Comparison of ENCODE assay signal across 2 cellular contexts in the genomic region with DNA sequence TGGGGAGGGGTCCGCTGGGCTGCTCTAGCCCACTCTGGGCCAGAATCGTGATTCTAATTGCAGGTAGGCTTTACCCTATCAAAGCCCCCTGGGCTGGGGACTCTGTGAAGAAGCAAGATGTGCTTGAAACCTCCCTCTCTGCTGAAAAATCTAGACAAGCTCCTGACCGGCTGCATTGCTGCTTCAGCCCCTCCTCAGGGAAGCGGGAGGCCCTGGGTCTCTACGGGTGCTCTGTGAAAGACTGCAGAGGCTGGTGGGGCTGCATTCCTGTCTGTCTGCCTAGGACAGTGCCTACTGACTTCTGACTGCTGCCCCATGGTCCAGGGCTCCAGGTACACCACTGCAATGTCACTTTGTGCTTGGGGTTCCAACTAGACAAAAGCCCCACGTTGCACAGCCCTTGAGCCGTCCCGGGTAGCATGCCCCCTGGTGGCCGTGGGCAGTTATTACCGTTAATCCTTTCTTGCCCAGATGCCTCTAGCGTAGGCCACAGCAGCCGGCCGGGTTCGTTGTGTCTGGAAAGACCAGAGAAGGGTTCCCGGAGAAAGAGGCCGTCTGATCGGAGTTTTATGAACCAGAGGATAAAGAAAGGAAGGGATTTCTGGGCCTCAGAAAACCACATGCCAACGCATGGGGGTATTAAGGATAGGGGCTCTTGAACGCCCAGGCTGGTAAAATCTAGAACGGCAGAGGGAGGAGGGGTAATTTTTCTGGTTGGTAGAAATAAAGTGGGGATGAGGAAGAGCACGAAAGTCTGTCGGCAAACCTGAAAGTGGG.
A peak's percentile ranks its signal among the peaks of the same experiment; 100 is the strongest.
TF ChIP-seq lines count a peak whose summit lies in the region.

No MANE protein-coding gene starts in this region.

TF ChIP-seq in K562, 482 proteins besides CTCF, POLR2A, EP300 and RAD21 (continues in another document):
- TF ChIP-seq FOXO4 (CRISPR knock-in tag; IDR thresholded peaks at IDR 0.05) (no peak), PCBP2 (IDR thresholded peaks at IDR 0.05; ENCODE audit: low read depth, low read length, poor library complexity, severe bottlenecking) (no peak), TFAM (CRISPR knock-in tag; conservative IDR thresholded peaks at IDR 0.05) (no peak), MYC (IDR thresholded peaks at IDR 0.05; ENCODE audit: low read depth, low read length) (peak; percentile 41; the same call in 1 of the 2 replicates), MYC (CRISPR knock-in tag; IDR thresholded peaks at IDR 0.05; ENCODE audit: borderline replicate concordance, low read depth) (no peak), ZEB2 (IDR thresholded peaks at IDR 0.05) (no peak), HDAC2 (IDR thresholded peaks at IDR 0.05) (no peak), KDM5B (IDR thresholded peaks at IDR 0.05; ENCODE audit: insufficient replicate concordance, low read depth, low read length) (no peak), ZC3H4 (CRISPR knock-in tag; IDR thresholded peaks at IDR 0.05; ENCODE audit: borderline replicate concordance) (no peak), ZNF445 (CRISPR knock-in tag; IDR thresholded peaks at IDR 0.05; ENCODE audit: low read depth) (no peak)
- TF ChIP-seq, protein P1, sequence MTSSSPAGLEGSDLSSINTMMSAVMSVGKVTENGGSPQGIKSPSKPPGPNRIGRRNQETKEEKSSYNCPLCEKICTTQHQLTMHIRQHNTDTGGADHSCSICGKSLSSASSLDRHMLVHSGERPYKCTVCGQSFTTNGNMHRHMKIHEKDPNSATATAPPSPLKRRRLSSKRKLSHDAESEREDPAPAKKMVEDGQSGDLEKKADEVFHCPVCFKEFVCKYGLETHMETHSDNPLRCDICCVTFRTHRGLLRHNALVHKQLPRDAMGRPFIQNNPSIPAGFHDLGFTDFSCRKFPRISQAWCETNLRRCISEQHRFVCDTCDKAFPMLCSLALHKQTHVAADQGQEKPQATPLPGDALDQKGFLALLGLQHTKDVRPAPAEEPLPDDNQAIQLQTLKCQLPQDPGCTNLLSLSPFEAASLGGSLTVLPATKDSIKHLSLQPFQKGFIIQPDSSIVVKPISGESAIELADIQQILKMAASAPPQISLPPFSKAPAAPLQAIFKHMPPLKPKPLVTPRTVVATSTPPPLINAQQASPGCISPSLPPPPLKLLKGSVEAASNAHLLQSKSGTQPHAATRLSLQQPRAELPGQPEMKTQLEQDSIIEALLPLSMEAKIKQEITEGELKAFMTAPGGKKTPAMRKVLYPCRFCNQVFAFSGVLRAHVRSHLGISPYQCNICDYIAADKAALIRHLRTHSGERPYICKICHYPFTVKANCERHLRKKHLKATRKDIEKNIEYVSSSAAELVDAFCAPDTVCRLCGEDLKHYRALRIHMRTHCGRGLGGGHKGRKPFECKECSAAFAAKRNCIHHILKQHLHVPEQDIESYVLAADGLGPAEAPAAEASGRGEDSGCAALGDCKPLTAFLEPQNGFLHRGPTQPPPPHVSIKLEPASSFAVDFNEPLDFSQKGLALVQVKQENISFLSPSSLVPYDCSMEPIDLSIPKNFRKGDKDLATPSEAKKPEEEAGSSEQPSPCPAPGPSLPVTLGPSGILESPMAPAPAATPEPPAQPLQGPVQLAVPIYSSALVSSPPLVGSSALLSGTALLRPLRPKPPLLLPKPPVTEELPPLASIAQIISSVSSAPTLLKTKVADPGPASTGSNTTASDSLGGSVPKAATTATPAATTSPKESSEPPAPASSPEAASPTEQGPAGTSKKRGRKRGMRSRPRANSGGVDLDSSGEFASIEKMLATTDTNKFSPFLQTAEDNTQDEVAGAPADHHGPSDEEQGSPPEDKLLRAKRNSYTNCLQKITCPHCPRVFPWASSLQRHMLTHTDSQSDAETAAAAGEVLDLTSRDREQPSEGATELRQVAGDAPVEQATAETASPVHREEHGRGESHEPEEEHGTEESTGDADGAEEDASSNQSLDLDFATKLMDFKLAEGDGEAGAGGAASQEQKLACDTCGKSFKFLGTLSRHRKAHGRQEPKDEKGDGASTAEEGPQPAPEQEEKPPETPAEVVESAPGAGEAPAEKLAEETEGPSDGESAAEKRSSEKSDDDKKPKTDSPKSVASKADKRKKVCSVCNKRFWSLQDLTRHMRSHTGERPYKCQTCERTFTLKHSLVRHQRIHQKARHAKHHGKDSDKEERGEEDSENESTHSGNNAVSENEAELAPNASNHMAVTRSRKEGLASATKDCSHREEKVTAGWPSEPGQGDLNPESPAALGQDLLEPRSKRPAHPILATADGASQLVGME (CRISPR knock-in tag; IDR thresholded peaks at IDR 0.05) = no peak
- TF ChIP-seq, protein P2, sequence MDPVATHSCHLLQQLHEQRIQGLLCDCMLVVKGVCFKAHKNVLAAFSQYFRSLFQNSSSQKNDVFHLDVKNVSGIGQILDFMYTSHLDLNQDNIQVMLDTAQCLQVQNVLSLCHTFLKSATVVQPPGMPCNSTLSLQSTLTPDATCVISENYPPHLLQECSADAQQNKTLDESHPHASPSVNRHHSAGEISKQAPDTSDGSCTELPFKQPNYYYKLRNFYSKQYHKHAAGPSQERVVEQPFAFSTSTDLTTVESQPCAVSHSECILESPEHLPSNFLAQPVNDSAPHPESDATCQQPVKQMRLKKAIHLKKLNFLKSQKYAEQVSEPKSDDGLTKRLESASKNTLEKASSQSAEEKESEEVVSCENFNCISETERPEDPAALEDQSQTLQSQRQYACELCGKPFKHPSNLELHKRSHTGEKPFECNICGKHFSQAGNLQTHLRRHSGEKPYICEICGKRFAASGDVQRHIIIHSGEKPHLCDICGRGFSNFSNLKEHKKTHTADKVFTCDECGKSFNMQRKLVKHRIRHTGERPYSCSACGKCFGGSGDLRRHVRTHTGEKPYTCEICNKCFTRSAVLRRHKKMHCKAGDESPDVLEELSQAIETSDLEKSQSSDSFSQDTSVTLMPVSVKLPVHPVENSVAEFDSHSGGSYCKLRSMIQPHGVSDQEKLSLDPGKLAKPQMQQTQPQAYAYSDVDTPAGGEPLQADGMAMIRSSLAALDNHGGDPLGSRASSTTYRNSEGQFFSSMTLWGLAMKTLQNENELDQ (CRISPR knock-in tag; IDR thresholded peaks at IDR 0.05; ENCODE audit: borderline replicate concordance) = no peak
- TF ChIP-seq, protein P3, sequence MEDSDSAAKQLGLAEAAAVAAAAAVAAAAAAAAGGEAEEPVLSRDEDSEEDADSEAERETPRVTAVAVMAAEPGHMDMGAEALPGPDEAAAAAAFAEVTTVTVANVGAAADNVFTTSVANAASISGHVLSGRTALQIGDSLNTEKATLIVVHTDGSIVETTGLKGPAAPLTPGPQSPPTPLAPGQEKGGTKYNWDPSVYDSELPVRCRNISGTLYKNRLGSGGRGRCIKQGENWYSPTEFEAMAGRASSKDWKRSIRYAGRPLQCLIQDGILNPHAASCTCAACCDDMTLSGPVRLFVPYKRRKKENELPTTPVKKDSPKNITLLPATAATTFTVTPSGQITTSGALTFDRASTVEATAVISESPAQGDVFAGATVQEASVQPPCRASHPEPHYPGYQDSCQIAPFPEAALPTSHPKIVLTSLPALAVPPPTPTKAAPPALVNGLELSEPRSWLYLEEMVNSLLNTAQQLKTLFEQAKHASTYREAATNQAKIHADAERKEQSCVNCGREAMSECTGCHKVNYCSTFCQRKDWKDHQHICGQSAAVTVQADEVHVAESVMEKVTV (CRISPR knock-in tag; IDR thresholded peaks at IDR 0.05) = 0 out of 2 replicates have a peak, but pooled peaks have one; percentile 18

TF ChIP-seq in liver, 16 proteins besides CTCF, POLR2A, EP300 and RAD21:
- no peak for TF ChIP-seq TAF1 (conservative IDR thresholded peaks at IDR 0.05)
- no peak for TF ChIP-seq NR2F2 (IDR thresholded peaks at IDR 0.05)
- TF ChIP-seq FOXA1 (IDR thresholded peaks at IDR 0.05) = no peak
- TF ChIP-seq HNF4G (IDR thresholded peaks at IDR 0.05) = no peak
- TF ChIP-seq, protein P4, sequence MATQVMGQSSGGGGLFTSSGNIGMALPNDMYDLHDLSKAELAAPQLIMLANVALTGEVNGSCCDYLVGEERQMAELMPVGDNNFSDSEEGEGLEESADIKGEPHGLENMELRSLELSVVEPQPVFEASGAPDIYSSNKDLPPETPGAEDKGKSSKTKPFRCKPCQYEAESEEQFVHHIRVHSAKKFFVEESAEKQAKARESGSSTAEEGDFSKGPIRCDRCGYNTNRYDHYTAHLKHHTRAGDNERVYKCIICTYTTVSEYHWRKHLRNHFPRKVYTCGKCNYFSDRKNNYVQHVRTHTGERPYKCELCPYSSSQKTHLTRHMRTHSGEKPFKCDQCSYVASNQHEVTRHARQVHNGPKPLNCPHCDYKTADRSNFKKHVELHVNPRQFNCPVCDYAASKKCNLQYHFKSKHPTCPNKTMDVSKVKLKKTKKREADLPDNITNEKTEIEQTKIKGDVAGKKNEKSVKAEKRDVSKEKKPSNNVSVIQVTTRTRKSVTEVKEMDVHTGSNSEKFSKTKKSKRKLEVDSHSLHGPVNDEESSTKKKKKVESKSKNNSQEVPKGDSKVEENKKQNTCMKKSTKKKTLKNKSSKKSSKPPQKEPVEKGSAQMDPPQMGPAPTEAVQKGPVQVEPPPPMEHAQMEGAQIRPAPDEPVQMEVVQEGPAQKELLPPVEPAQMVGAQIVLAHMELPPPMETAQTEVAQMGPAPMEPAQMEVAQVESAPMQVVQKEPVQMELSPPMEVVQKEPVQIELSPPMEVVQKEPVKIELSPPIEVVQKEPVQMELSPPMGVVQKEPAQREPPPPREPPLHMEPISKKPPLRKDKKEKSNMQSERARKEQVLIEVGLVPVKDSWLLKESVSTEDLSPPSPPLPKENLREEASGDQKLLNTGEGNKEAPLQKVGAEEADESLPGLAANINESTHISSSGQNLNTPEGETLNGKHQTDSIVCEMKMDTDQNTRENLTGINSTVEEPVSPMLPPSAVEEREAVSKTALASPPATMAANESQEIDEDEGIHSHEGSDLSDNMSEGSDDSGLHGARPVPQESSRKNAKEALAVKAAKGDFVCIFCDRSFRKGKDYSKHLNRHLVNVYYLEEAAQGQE (IDR thresholded peaks at IDR 0.05) = no peak
- no peak for TF ChIP-seq HNF4A (conservative IDR thresholded peaks at IDR 0.05)
- TF ChIP-seq, protein P5, sequence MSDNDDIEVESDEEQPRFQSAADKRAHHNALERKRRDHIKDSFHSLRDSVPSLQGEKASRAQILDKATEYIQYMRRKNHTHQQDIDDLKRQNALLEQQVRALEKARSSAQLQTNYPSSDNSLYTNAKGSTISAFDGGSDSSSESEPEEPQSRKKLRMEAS (IDR thresholded peaks at IDR 0.05) = no peak
- no peak for TF ChIP-seq GABPA (IDR thresholded peaks at IDR 0.05 in 1 of 2, conservative IDR thresholded peaks at IDR 0.05 in 1 of 2)
- no peak for TF ChIP-seq JUND (IDR thresholded peaks at IDR 0.05)
- TF ChIP-seq FOXA2 (IDR thresholded peaks at IDR 0.05) = no peak
- TF ChIP-seq SP1 (IDR thresholded peaks at IDR 0.05) = no peak
- no peak for TF ChIP-seq RXRA (IDR thresholded peaks at IDR 0.05)
